Comparison of ENCODE assay signal across 25 cellular contexts in the genomic region with DNA sequence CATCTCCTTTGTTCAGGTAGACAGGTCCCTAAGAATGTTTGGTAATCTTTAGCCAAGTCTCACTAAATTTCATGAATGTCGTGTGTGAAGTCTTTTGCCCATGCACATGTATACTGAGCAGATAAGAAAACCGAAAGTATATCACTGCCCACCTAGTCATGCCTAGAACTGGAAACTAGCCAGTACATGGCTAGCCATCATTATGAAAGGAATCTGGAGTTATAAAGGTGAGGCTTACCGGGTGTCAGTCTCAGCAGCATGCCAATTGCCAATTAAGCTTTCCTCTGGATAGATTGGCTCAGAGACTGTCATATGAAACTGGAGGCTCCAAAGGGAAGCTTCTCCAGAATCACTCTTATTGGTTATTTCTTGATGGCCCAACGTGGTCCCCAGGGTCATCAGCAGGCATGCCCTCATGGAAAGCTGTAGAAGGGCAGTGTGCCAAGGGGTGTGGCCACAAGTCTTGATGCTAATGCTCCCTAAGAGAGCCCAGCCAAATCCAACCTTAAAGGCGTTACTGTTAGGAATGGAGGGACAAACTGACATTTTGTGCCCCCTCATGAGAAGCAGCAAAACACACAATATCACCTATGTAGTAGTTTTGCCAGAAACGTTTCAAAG.
A peak's percentile ranks its signal among the peaks of the same experiment; 100 is the strongest.
DNase-seq lines count a peak whose midpoint lies in the region; ATAC-seq, FAIRE-seq and TF ChIP-seq lines count a peak whose summit lies in the region.
"Had no signal": no experiment of that assay in that cellular context is flagged by ENCODE, and none has a peak within 500 bp of the region (broad histone marks: within the 10 kb centered on the region; RNA-seq: fewer than 3 reads in every experiment).

No MANE protein-coding gene starts in this region.

- POLR2A ChIA-PET in naive thymus-derived CD4-positive, alpha-beta T cell (lab: Charles Lee), result no interaction called here

- H3K36me3 Mint-ChIP-seq in naive thymus-derived CD4-positive, alpha-beta T cell, result no peaks in the 10 kb centered on the region
- H3K36me3 Mint-ChIP-seq: CD4-positive, CD25-positive, alpha-beta regulatory T cell had no signal

- TF ChIP-seq CTCF in GM12865 (IDR thresholded peaks at IDR 0.05; ENCODE audit: insufficient read depth, low read depth, low read length, missing control alignments), result no peak

- H3K9me3 Mint-ChIP-seq in naive thymus-derived CD4-positive, alpha-beta T cell, result no peaks in the 10 kb centered on the region

- no peak overlapping the region for H3K27ac ChIP-seq in small intestine (ENCODE audit: low read depth in 1 of 2, low read length in 1 of 2)
- no peak overlapping the region for H3K27ac ChIP-seq in naive thymus-derived CD4-positive, alpha-beta T cell (ENCODE audit: low read depth, low read length)
- H3K27ac ChIP-seq: A549, GM23248, SK-N-MC had no signal

- 12 to 56% (median 31%) methylated on average over 6 of the region's 6 CpGs for WGBS in small intestine, 3 donors

- no peaks in the 10 kb centered on the region for H3K27me3 ChIP-seq in small intestine (ENCODE audit: control insufficient read depth in 2 of 2, insufficient read depth in 2 of 2, low read length in 2 of 2)
- H3K27me3 ChIP-seq in naive thymus-derived CD4-positive, alpha-beta T cell (ENCODE audit: control insufficient read depth in 2 of 2, insufficient read depth in 2 of 2, low read length in 2 of 2), result no peaks in the 10 kb centered on the region

- H3K36me3 ChIP-seq in small intestine (ENCODE audit: control insufficient read depth in 2 of 2, insufficient read depth in 2 of 2, low read length in 2 of 2), result no peaks in the 10 kb centered on the region
- no peaks in the 10 kb centered on the region for H3K36me3 ChIP-seq in naive thymus-derived CD4-positive, alpha-beta T cell (ENCODE audit: control insufficient read depth in 2 of 3, insufficient read depth in 3 of 3, low read length in 3 of 3)
- H3K36me3 ChIP-seq: HAP-1 had no signal

- H3K4me1 Mint-ChIP-seq in naive thymus-derived CD4-positive, alpha-beta T cell, result peaks cover 0 to 1% (median 0%) of the 10 kb centered on the region in 7 donors
- H3K4me1 Mint-ChIP-seq: CD4-positive, CD25-positive, alpha-beta regulatory T cell had no signal

- CTCF ChIA-PET in naive thymus-derived CD4-positive, alpha-beta T cell (lab: Charles Lee), result no interaction called here

- H3K27me3 Mint-ChIP-seq in naive thymus-derived CD4-positive, alpha-beta T cell, result peaks cover 0 to 6% (median 4%) of the 10 kb centered on the region in 5 donors

- no peak overlapping the region for H3K27ac Mint-ChIP-seq in naive thymus-derived CD4-positive, alpha-beta T cell
- H3K27ac Mint-ChIP-seq: CD4-positive, CD25-positive, alpha-beta regulatory T cell had no signal

- H3K4me1 ChIP-seq in small intestine (ENCODE audit: control insufficient read depth in 2 of 2, insufficient read depth in 1 of 2, low read depth in 1 of 2, low read length in 1 of 2), result peaks cover 6% of the 10 kb centered on the region in 2 donors
- H3K4me1 ChIP-seq in naive thymus-derived CD4-positive, alpha-beta T cell (ENCODE audit: control insufficient read depth in 2 of 2, insufficient read depth in 2 of 2, low read length in 2 of 2), result no peaks in the 10 kb centered on the region
- H3K4me1 ChIP-seq: A549, HAP-1 had no signal

- DNase-seq in NCI-H2171 treated with DMSO at 0.1 percent for 48 hours (lab: John Stamatoyannopoulos, UW) (peak; percentile 10), NCI-H2171 (lab: John Stamatoyannopoulos, UW) (no peak), GM12865 (ENCODE audit: low read depth) (peak; percentile 10), OCI-M1 (lab: John Stamatoyannopoulos, UW) (peak; percentile 58), small intestine (peak; percentile 66), NCI-H187 treated with DMSO at 0.1 percent for 48 hours (lab: John Stamatoyannopoulos, UW) (no peak)
- no peak for DNase-seq in naive thymus-derived CD4-positive, alpha-beta T cell
- DNase-seq: CD4-positive, CD25-positive, alpha-beta regulatory T cell; DMS79 treated with DMSO at 0.1 percent for 48 hours; GM23248; MM.1S; NCI-H1048; NCI-H1417 treated with DMSO at 0.1 percent for 48 hours; NCI-H2081 treated with DMSO at 0.1 percent for 48 hours; NCI-H226; NCI-H510A treated with DMSO at 0.1 percent for 48 hours; NCI-H774; PC-3; RPMI8226; SHP77 treated with DMSO at 0.1 percent for 48 hours; SW 1271 had no signal

- no peak for FAIRE-seq in small intestine (lab: Jason Lieb, UNC)
- FAIRE-seq: A549, GM12892 had no signal

- no peaks in the 10 kb centered on the region for H3K9me3 ChIP-seq in small intestine (ENCODE audit: control insufficient read depth, low read depth)
- H3K9me3 ChIP-seq in naive thymus-derived CD4-positive, alpha-beta T cell (ENCODE audit: control insufficient read depth in 2 of 3, low read length in 3 of 3), result no peaks in the 10 kb centered on the region
- H3K9me3 ChIP-seq: A549, HAP-1 had no signal

- ATAC-seq in naive thymus-derived CD4-positive, alpha-beta T cell, result no peak
- ATAC-seq: A549, PC-3 had no signal

- intact Hi-C loops in naive thymus-derived CD4-positive, alpha-beta T cell (cut with micrococcal nuclease), result no loop called here

- H3K4me3 Mint-ChIP-seq in naive thymus-derived CD4-positive, alpha-beta T cell, result no peak overlapping the region
- H3K4me3 Mint-ChIP-seq: CD4-positive, CD25-positive, alpha-beta regulatory T cell had no signal

- H3K4me3 ChIP-seq in GM12865 (ENCODE audit: low read depth, low read length), result no peak overlapping the region
- no peak overlapping the region for H3K4me3 ChIP-seq in small intestine (ENCODE audit: low read depth in 1 of 2, low read length in 2 of 2)
- no peak overlapping the region for H3K4me3 ChIP-seq in naive thymus-derived CD4-positive, alpha-beta T cell (ENCODE audit: low read length)
- H3K4me3 ChIP-seq: A549, GM23248, HAP-1, SK-N-MC had no signal

Comparison
In these comparisons a context has a peak if more than half of its experiments do, and no peak if none do; other contexts are left out.
1. DNase-seq: peak in NCI-H2171 treated with DMSO at 0.1 percent for 48 hours (single experiment), GM12865 (single experiment), OCI-M1 (single experiment) and small intestine (single experiment); none in NCI-H2171 (single experiment), naive thymus-derived CD4-positive, alpha-beta T cell (0 of 9) and NCI-H187 treated with DMSO at 0.1 percent for 48 hours (single experiment).